ENCODE assay signal across 8 cellular contexts in genomic region chr10:97574374-97575100, GRCh38. TPM values are rescaled to one million over a fixed set of nuclear protein-coding genes. Genes with fewer than 3 reads are reported as not detected.
DNase-seq lines count a peak whose midpoint lies in the region; ATAC-seq and TF ChIP-seq lines count a peak whose summit lies in the region.

No MANE protein-coding gene starts in this region.

- H3K36me3 Mint-ChIP-seq in activated CD8-positive, alpha-beta memory T cell treated with anti-CD3 and anti-CD28 coated beads, Interleukin-2, amount 10 ng/mL, durations not matched to agents 7 days and 5 days = no peaks in the 10 kb centered on the region

- DNase-seq in AG04449 (ENCODE audit: low read depth, low spot score) = peak; percentile 41
- peak; percentile 88 for DNase-seq in MG63
- DNase-seq in ascending aorta (ENCODE audit: low spot score in 2 of 2) = peak; percentile 57 to 91
- DNase-seq in iPS-NIHi11 (ENCODE audit: low spot score) = peak; percentile 77
- peak; percentile 80 for DNase-seq in upper lobe of right lung
- no peak for DNase-seq in SKM-1 treated with dmso at 0.1 percent for 144 hours (lab: John Stamatoyannopoulos, UW; ENCODE audit: unreplicated experiment)
- no peak for DNase-seq in activated CD8-positive, alpha-beta memory T cell treated with anti-CD3 and anti-CD28 coated beads, Interleukin-2, amount 10 ng/mL, durations not matched to agents 7 days and 5 days

- H3K27me3 ChIP-seq in MG63 (no peaks in the 10 kb centered on the region), ascending aorta (no peaks in the 10 kb centered on the region), upper lobe of right lung (no peaks in the 10 kb centered on the region)

- H3K27ac ChIP-seq in ascending aorta = peak overlapping the region; percentile 63 to 76
- H3K27ac ChIP-seq in upper lobe of right lung = peak overlapping the region; percentile 24

- peaks cover 2% of the 10 kb centered on the region for H3K4me1 Mint-ChIP-seq in activated CD8-positive, alpha-beta memory T cell treated with anti-CD3 and anti-CD28 coated beads, Interleukin-2, amount 10 ng/mL, durations not matched to agents 7 days and 5 days

- peaks cover 17% of the 10 kb centered on the region for H3K27me3 Mint-ChIP-seq in activated CD8-positive, alpha-beta memory T cell treated with anti-CD3 and anti-CD28 coated beads, Interleukin-2, amount 10 ng/mL, durations not matched to agents 7 days and 5 days

- H3K4me3 ChIP-seq in AG04449 (ENCODE audit: low read depth, low read length) = no peak overlapping the region
- H3K4me3 ChIP-seq in MG63 = no peak overlapping the region
- no peak overlapping the region for H3K4me3 ChIP-seq in ascending aorta
- no peak overlapping the region for H3K4me3 ChIP-seq in upper lobe of right lung

- H3K4me1 ChIP-seq in ascending aorta = peaks cover 10 to 14% of the 10 kb centered on the region in 2 donors
- peaks cover 14% of the 10 kb centered on the region for H3K4me1 ChIP-seq in upper lobe of right lung

- intact Hi-C loops in ascending aorta (cut with DNase I) (loop anchor here (1.0 kb wide), 3 partner anchors 19 to 66 kb away; partner anchors contain the start of gene PI4K2A), upper lobe of right lung (cut with DNase I) (no loop called here)

- H3K36me3 ChIP-seq in MG63 = no peaks in the 10 kb centered on the region
- H3K36me3 ChIP-seq in ascending aorta = peaks cover 13 to 16% of the 10 kb centered on the region in 2 donors
- H3K36me3 ChIP-seq in upper lobe of right lung = peaks cover 19% of the 10 kb centered on the region

- no peaks in the 10 kb centered on the region for H3K9me3 Mint-ChIP-seq in activated CD8-positive, alpha-beta memory T cell treated with anti-CD3 and anti-CD28 coated beads, Interleukin-2, amount 10 ng/mL, durations not matched to agents 7 days and 5 days (ENCODE audit: low read depth)

- no peak overlapping the region for H3K27ac Mint-ChIP-seq in activated CD8-positive, alpha-beta memory T cell treated with anti-CD3 and anti-CD28 coated beads, Interleukin-2, amount 10 ng/mL, durations not matched to agents 7 days and 5 days

- POLR2A ChIA-PET in AG04449 (lab: Yijun Ruan, JAX) = interaction anchor here (0.6 to 1.1 kb wide), 2 partner anchors 33 to 761 kb away, joined by 3 read pairs; no protein-coding TSS in a partner anchor

- TF ChIP-seq CTCF in AG04449 (IDR thresholded peaks at IDR 0.05; ENCODE audit: insufficient read depth, low read length, missing control alignments) (no peak), ascending aorta (IDR thresholded peaks at IDR 0.05) (no peak), upper lobe of right lung (IDR thresholded peaks at IDR 0.05) (no peak)

- CTCF ChIA-PET in AG04449 (lab: Yijun Ruan, JAX) = interaction anchor here (0.5 to 12.7 kb wide), 13 partner anchors 10 to 159 kb away, joined by 3 to 199 read pairs (median 5); partner anchors contain the start of genes C10orf62 and HOGA1
- CTCF ChIA-PET in activated CD8-positive, alpha-beta memory T cell treated with anti-CD3 and anti-CD28 coated beads, Interleukin-2, amount 10 ng/mL, durations not matched to agents 7 days and 5 days (lab: Charles Lee) = interaction anchor here (1.1 to 5.5 kb wide), 6 partner anchors 11 to 39 kb away, joined by 3 to 55 read pairs (median 4); no protein-coding TSS in a partner anchor

- ATAC-seq in upper lobe of right lung (peak; percentile 71), HG03139 (IDR thresholded peaks at IDR 0.05; ENCODE audit: unreplicated experiment) (no peak)
- ATAC-seq in activated CD8-positive, alpha-beta memory T cell treated with anti-CD3 and anti-CD28 coated beads, Interleukin-2, amount 10 ng/mL, durations not matched to agents 7 days and 5 days = no peak

- H3K4me3 Mint-ChIP-seq in activated CD8-positive, alpha-beta memory T cell treated with anti-CD3 and anti-CD28 coated beads, Interleukin-2, amount 10 ng/mL, durations not matched to agents 7 days and 5 days = no peak overlapping the region

- H3K9me3 ChIP-seq in MG63 = no peaks in the 10 kb centered on the region
- no peaks in the 10 kb centered on the region for H3K9me3 ChIP-seq in ascending aorta
- no peaks in the 10 kb centered on the region for H3K9me3 ChIP-seq in upper lobe of right lung

RNA-seq across cellular contexts. Expression of gene ANKRD2, which starts 2.0 kb away (rescaled TPM):
- not detected in 2 replicates for total RNA-seq in MG63 (2014; rRNA removed; shearing (Covaris generic); ENCODE audit: low replicate concordance)
- total RNA-seq in ascending aorta (not detected), upper lobe of right lung (0.98 TPM)
- under 1 TPM; 0.26 to 0.67 TPM for total RNA-seq in activated CD8-positive, alpha-beta memory T cell treated with anti-CD3 and anti-CD28 coated beads, Interleukin-2, amount 10 ng/mL, durations not matched to agents 7 days and 5 days

RNA-seq across cellular contexts. Expression of gene HOGA1, which starts 9.7 kb away (rescaled TPM):
- total RNA-seq in MG63 (2014; rRNA removed; shearing (Covaris generic); ENCODE audit: low replicate concordance) = 5.0 and 6.7 TPM in 2 replicates
- total RNA-seq in ascending aorta = 2.6 TPM
- total RNA-seq in upper lobe of right lung = 2.3 TPM
- not detected for total RNA-seq in activated CD8-positive, alpha-beta memory T cell treated with anti-CD3 and anti-CD28 coated beads, Interleukin-2, amount 10 ng/mL, durations not matched to agents 7 days and 5 days

RNA-seq across cellular contexts. Expression of gene C10orf62, which starts 15.0 kb away (rescaled TPM):
- total RNA-seq in MG63 (2014; rRNA removed; shearing (Covaris generic); ENCODE audit: low replicate concordance) = not detected in 2 replicates
- total RNA-seq in ascending aorta = not detected
- not detected for total RNA-seq in upper lobe of right lung
- not detected for total RNA-seq in activated CD8-positive, alpha-beta memory T cell treated with anti-CD3 and anti-CD28 coated beads, Interleukin-2, amount 10 ng/mL, durations not matched to agents 7 days and 5 days

RNA-seq across cellular contexts. Expression of gene MORN4, which starts 58.8 kb away (rescaled TPM):
- 5.7 and 7.0 TPM in 2 replicates for total RNA-seq in MG63 (2014; rRNA removed; shearing (Covaris generic); ENCODE audit: low replicate concordance)
- total RNA-seq in ascending aorta = 2.3 TPM
- total RNA-seq in upper lobe of right lung = 3.8 TPM
- total RNA-seq in activated CD8-positive, alpha-beta memory T cell treated with anti-CD3 and anti-CD28 coated beads, Interleukin-2, amount 10 ng/mL, durations not matched to agents 7 days and 5 days = 1 to 10 TPM; 1.9 to 2.1 TPM

Comparison
In these comparisons a context has a peak if more than half of its experiments do, and no peak if none do; other contexts are left out.
1. DNase-seq: peak in AG04449 (single experiment), MG63 (single experiment), ascending aorta (2 of 2), iPS-NIHi11 (single experiment) and upper lobe of right lung (single experiment); none in SKM-1 treated with dmso at 0.1 percent for 144 hours (single experiment) and activated CD8-positive, alpha-beta memory T cell treated with anti-CD3 and anti-CD28 coated beads, Interleukin-2, amount 10 ng/mL, durations not matched to agents 7 days and 5 days (single experiment).